In genomic region chr19:53853707-53854106, GRCh38 we compare ENCODE assay signal across 20 cellular contexts. TPM values are rescaled to one million over a fixed set of nuclear protein-coding genes. Genes with fewer than 3 reads are reported as not detected.
DNase-seq lines count a peak whose midpoint lies in the region; ATAC-seq and TF ChIP-seq lines count a peak whose summit lies in the region.
"Had no signal": no experiment of that assay in that cellular context is flagged by ENCODE, and none has a peak within 500 bp of the region (broad histone marks: within the 10 kb centered on the region; RNA-seq: fewer than 3 reads in every experiment).

No MANE protein-coding gene starts in this region.

- H3K4me3 Mint-ChIP-seq in activated naive CD8-positive, alpha-beta T cell treated with anti-CD3 and anti-CD28 coated beads, Interleukin-2, amount 10 ng/mL, durations not matched to agents 7 days and 5 days, result no peak overlapping the region
- no peak overlapping the region for H3K4me3 Mint-ChIP-seq in activated naive CD8-positive, alpha-beta T cell treated with anti-CD3 and anti-CD28 coated beads, Interleukin-2, amount 50 U/mL, for 24 hours

- no peaks in the 10 kb centered on the region for H3K36me3 ChIP-seq in mucosa of descending colon (ENCODE audit: low read depth)
- H3K36me3 ChIP-seq: MG63, thoracic aorta had no signal

- peaks cover 21% of the 10 kb centered on the region for H3K27me3 Mint-ChIP-seq in activated naive CD8-positive, alpha-beta T cell treated with anti-CD3 and anti-CD28 coated beads, Interleukin-2, amount 10 ng/mL, durations not matched to agents 7 days and 5 days
- peaks cover 19% of the 10 kb centered on the region for H3K27me3 Mint-ChIP-seq in activated naive CD8-positive, alpha-beta T cell treated with anti-CD3 and anti-CD28 coated beads, Interleukin-2, amount 50 U/mL, for 24 hours

- H3K4me1 Mint-ChIP-seq in activated naive CD8-positive, alpha-beta T cell treated with anti-CD3 and anti-CD28 coated beads, Interleukin-2, amount 10 ng/mL, durations not matched to agents 7 days and 5 days, result peaks cover 14% of the 10 kb centered on the region
- H3K4me1 Mint-ChIP-seq in activated naive CD8-positive, alpha-beta T cell treated with anti-CD3 and anti-CD28 coated beads, Interleukin-2, amount 50 U/mL, for 24 hours, result peaks cover 9% of the 10 kb centered on the region

- no peaks in the 10 kb centered on the region for H3K4me1 ChIP-seq in mucosa of descending colon (ENCODE audit: low read depth)

- no peaks in the 10 kb centered on the region for H3K9me3 ChIP-seq in mucosa of descending colon
- H3K9me3 ChIP-seq: MG63, thoracic aorta had no signal

- H3K27ac Mint-ChIP-seq in activated naive CD8-positive, alpha-beta T cell treated with anti-CD3 and anti-CD28 coated beads, Interleukin-2, amount 10 ng/mL, durations not matched to agents 7 days and 5 days, result no peak overlapping the region
- no peak overlapping the region for H3K27ac Mint-ChIP-seq in activated naive CD8-positive, alpha-beta T cell treated with anti-CD3 and anti-CD28 coated beads, Interleukin-2, amount 50 U/mL, for 24 hours

- no peak for DNase-seq in activated naive CD8-positive, alpha-beta T cell treated with anti-CD3 and anti-CD28 coated beads, Interleukin-2, amount 10 ng/mL, durations not matched to agents 7 days and 5 days
- DNase-seq in activated naive CD8-positive, alpha-beta T cell treated with anti-CD3 and anti-CD28 coated beads, Interleukin-2, amount 50 U/mL, for 24 hours, result no peak
- DNase-seq in NAMALWA (ENCODE audit: low spot score) (peak; percentile 64), mucosa of descending colon (no peak), GOT3 (lab: John Stamatoyannopoulos, UW) (no peak), D341Med (ENCODE audit: low spot score) (no peak)
- no peak for DNase-seq in effector CD4-positive, alpha-beta T cell
- DNase-seq: ACHN; activated CD4-positive, alpha-beta T cell treated with anti-CD3 and anti-CD28 coated beads, Interleukin-2, amount 50 U/mL, for 4 hours; Calu3; glutamatergic neuron; MG63; NCI-H2171 treated with DMSO at 0.1 percent for 48 hours; NCI-H526 treated with DMSO at 0.1 percent for 48 hours; PC-3 had no signal

- no peaks in the 10 kb centered on the region for H3K36me3 Mint-ChIP-seq in activated naive CD8-positive, alpha-beta T cell treated with anti-CD3 and anti-CD28 coated beads, Interleukin-2, amount 10 ng/mL, durations not matched to agents 7 days and 5 days
- no peaks in the 10 kb centered on the region for H3K36me3 Mint-ChIP-seq in activated naive CD8-positive, alpha-beta T cell treated with anti-CD3 and anti-CD28 coated beads, Interleukin-2, amount 50 U/mL, for 24 hours (ENCODE audit: low read depth)

- POLR2A ChIA-PET in activated naive CD8-positive, alpha-beta T cell treated with anti-CD3 and anti-CD28 coated beads, Interleukin-2, amount 10 ng/mL, durations not matched to agents 7 days and 5 days (lab: Charles Lee), result interaction anchor here (0.7 to 3.4 kb wide), 3 partner anchors 14 to 22 kb away, joined by 3 to 32 read pairs (median 3); partner anchors contain the start of gene MYADM

- no peaks in the 10 kb centered on the region for H3K9me3 Mint-ChIP-seq in activated naive CD8-positive, alpha-beta T cell treated with anti-CD3 and anti-CD28 coated beads, Interleukin-2, amount 10 ng/mL, durations not matched to agents 7 days and 5 days
- no peaks in the 10 kb centered on the region for H3K9me3 Mint-ChIP-seq in activated naive CD8-positive, alpha-beta T cell treated with anti-CD3 and anti-CD28 coated beads, Interleukin-2, amount 50 U/mL, for 24 hours

- peak; percentile 48 for ATAC-seq in activated naive CD8-positive, alpha-beta T cell treated with anti-CD3 and anti-CD28 coated beads, Interleukin-2, amount 10 ng/mL, durations not matched to agents 7 days and 5 days (ENCODE audit: low read depth)
- no peak for ATAC-seq in activated naive CD8-positive, alpha-beta T cell treated with anti-CD3 and anti-CD28 coated beads, Interleukin-2, amount 50 U/mL, for 24 hours
- ATAC-seq in HG02642 (IDR thresholded peaks at IDR 0.05; ENCODE audit: poor library complexity, unreplicated experiment), result peak; percentile 54
- peak; percentile 16 for ATAC-seq in mucosa of descending colon

- H3K4me3 ChIP-seq in mucosa of descending colon, result no peak overlapping the region
- H3K4me3 ChIP-seq: K562, MG63, smooth muscle cell, thoracic aorta had no signal

- intact Hi-C loops in mucosa of descending colon (cut with DNase I, micrococcal nuclease), result no loop called here

- no peak for TF ChIP-seq CTCF in mucosa of descending colon (IDR thresholded peaks at IDR 0.05)

RNA-seq across cellular contexts. Expression of gene MYADM, which starts 14.0 kb away (rescaled TPM):
- 10 to 100 TPM; 76.3 to 77.3 TPM for total RNA-seq in activated naive CD8-positive, alpha-beta T cell treated with anti-CD3 and anti-CD28 coated beads, Interleukin-2, amount 10 ng/mL, durations not matched to agents 7 days and 5 days
- 100 to 1,000 TPM in 1 of 3 donors, 10 to 100 TPM in 2; 47.0 to 193 (median 67.7) TPM for total RNA-seq in mucosa of descending colon

RNA-seq across cellular contexts. Expression of gene PRKCG, which starts 28.3 kb away (rescaled TPM):
- not detected for total RNA-seq in activated naive CD8-positive, alpha-beta T cell treated with anti-CD3 and anti-CD28 coated beads, Interleukin-2, amount 10 ng/mL, durations not matched to agents 7 days and 5 days
- total RNA-seq in mucosa of descending colon, result under 1 TPM in 2 of 3 donors, not detected in 1; 0.09 to 0.35 TPM
- total RNA-seq: K562, lung microvascular endothelial cell, smooth muscle cell, thoracic aorta had no signal

RNA-seq across cellular contexts. Expression of gene NLRP12, which starts 29.6 kb away (rescaled TPM):
- total RNA-seq in activated naive CD8-positive, alpha-beta T cell treated with anti-CD3 and anti-CD28 coated beads, Interleukin-2, amount 10 ng/mL, durations not matched to agents 7 days and 5 days, result not detected
- total RNA-seq in mucosa of descending colon, result under 1 TPM in 2 of 3 donors, not detected in 1; 0.19 to 0.28 TPM
- total RNA-seq: Calu3, K562, PC-3 had no signal

RNA-seq across cellular contexts. Expression of gene CACNG7, which starts 55.4 kb away (rescaled TPM):
- total RNA-seq in activated naive CD8-positive, alpha-beta T cell treated with anti-CD3 and anti-CD28 coated beads, Interleukin-2, amount 10 ng/mL, durations not matched to agents 7 days and 5 days, result not detected
- total RNA-seq in mucosa of descending colon, result under 1 TPM in 1 of 3 donors, not detected in 2; 0.54 TPM
- total RNA-seq: Calu3, K562, lung microvascular endothelial cell, PC-3, thoracic aorta had no signal
